ENCODE assay signal across 10 cellular contexts in the genomic region with DNA sequence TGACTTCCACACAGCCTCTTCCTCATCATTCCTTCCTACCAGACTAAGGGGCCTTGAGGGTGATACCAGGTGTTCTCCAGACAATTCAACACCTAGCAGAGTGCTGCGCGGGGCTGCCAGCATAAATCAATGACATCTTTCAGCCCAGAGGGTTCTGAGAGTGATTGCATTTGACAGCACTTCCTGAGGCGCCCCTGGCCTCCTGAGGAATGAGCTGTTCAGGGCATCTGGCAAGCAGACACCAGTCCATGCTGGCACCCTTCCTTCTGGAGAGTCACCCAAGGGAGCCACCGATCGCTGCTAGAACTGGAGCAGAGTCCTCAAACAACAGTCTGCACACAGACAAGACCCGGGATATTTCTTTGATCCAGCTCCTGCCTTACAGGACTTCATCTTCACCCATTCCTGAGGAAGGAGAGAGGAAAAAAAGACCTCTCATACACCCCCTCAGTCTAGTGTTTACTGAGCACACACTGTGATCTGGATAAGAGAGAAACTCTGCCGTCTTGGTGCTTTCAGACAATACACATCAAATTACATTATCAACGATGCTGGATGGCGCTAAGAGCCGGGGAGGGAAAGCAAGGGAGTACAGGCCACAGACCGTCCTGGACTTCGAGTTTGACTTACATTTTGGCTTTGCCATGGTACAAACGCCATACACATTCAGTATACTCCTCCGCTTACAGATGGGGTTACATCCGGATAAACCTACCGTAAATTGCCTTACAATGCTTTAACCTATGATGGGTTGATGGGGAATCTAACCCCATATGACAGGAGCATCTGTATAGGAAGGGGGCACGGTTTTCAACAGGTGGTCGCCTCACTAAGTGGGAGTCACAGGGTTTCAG. TPM values are rescaled to one million over a fixed set of nuclear protein-coding genes. Genes with fewer than 3 reads are reported as not detected.
A peak's percentile ranks its signal among the peaks of the same experiment; 100 is the strongest.
DNase-seq lines count a peak whose midpoint lies in the region; ATAC-seq and TF ChIP-seq lines count a peak whose summit lies in the region.
"Had no signal": no experiment of that assay in that cellular context is flagged by ENCODE, and none has a peak within 500 bp of the region (broad histone marks: within the 10 kb centered on the region; RNA-seq: fewer than 3 reads in every experiment).

No MANE protein-coding gene starts in this region.

- peaks cover 15% of the 10 kb centered on the region for H3K4me1 ChIP-seq in PC-9 (replicated peaks; ENCODE audit: insufficient read depth)
- peaks cover 11 to 54% (median 13%) of the 10 kb centered on the region in 3 donors for H3K4me1 ChIP-seq in esophagus squamous epithelium

- no peak for TF ChIP-seq POLR2A in esophagus squamous epithelium (IDR thresholded peaks at IDR 0.05)

- 0 out of 2 replicates have a peak, but pooled peaks cover 5% of the 10 kb centered on the region for H3K79me2 ChIP-seq in PC-9 (ENCODE audit: low read depth)

- no peaks in the 10 kb centered on the region for H3K9me3 ChIP-seq in PC-9 (ENCODE audit: insufficient read depth, low read depth)
- no peaks in the 10 kb centered on the region for H3K9me3 ChIP-seq in esophagus squamous epithelium

- no peaks in the 10 kb centered on the region for H3K27me3 ChIP-seq in PC-9 (ENCODE audit: insufficient read depth, low read depth)
- H3K27me3 ChIP-seq in esophagus squamous epithelium, result peaks cover 0 to 4% (median 0%) of the 10 kb centered on the region in 4 donors
- H3K27me3 ChIP-seq: brain microvascular endothelial cell had no signal

- H3K36me3 ChIP-seq in PC-9 (ENCODE audit: low read depth) (no peaks in the 10 kb centered on the region), esophagus squamous epithelium (no peaks in the 10 kb centered on the region)
- H3K36me3 ChIP-seq: brain microvascular endothelial cell had no signal

- no peaks in the 10 kb centered on the region for H3F3A ChIP-seq in PC-9 (ENCODE audit: insufficient read depth, low read depth)

- no peaks in the 10 kb centered on the region for H3K9me2 ChIP-seq in PC-9 (ENCODE audit: insufficient read depth)

- DNase-seq in NCI-H1436 (lab: John Stamatoyannopoulos, UW) (peak; percentile 53), NCI-H1436 treated with DMSO at 0.1 percent for 48 hours (lab: John Stamatoyannopoulos, UW) (no peak), PC-9 (no peak), esophagus squamous epithelium (lab: John Stamatoyannopoulos, UW) (no peak), retina (peak; percentile 47), NCI-H2029 treated with DMSO at 0.1 percent for 48 hours (lab: John Stamatoyannopoulos, UW) (no peak), superior temporal gyrus (ENCODE audit: extremely low spot score) (no peak)
- DNase-seq: brain microvascular endothelial cell had no signal

- H4K20me1 ChIP-seq in PC-9 (ENCODE audit: insufficient read depth), result no peaks in the 10 kb centered on the region

- POLR2A ChIA-PET in PC-9 (lab: Charles Lee; ENCODE audit: unreplicated experiment), result interaction anchor here (0.5 kb wide), 1 partner anchor 1054 kb away, joined by 11 read pairs; no protein-coding TSS in a partner anchor

- WGBS in esophagus squamous epithelium, 2 donors, result 64 to 71% methylated on average over 11 to 13 of the region's 18 CpGs

- TF ChIP-seq CTCF in PC-9 (conservative IDR thresholded peaks at IDR 0.05) (no peak), esophagus squamous epithelium (IDR thresholded peaks at IDR 0.05) (no peak)

- no peak overlapping the region for H2AFZ ChIP-seq in PC-9

- H3K4me2 ChIP-seq in PC-9, result peak overlapping the region; percentile 83

- CTCF ChIA-PET in PC-9 (lab: Charles Lee), result interaction anchor here (0.6 kb wide), 1 partner anchor 128 kb away, joined by 3 read pairs; no protein-coding TSS in a partner anchor

- H3K27ac ChIP-seq in PC-9 (no peak overlapping the region), esophagus squamous epithelium (no peak overlapping the region)

- no TSS peak for BruUV-seq in PC-9 (replicated peaks; lab: Mats Ljungman, UMichigan)

- intact Hi-C loops in PC-9 (cut with micrococcal nuclease; ENCODE audit: unreplicated experiment), result no loop called here
- intact Hi-C loops in esophagus squamous epithelium (cut with DNase I), result no loop called here

- ATAC-seq in HG03571 (IDR thresholded peaks at IDR 0.05; ENCODE audit: unreplicated experiment), result no peak

- peak overlapping the region; percentile 69 for H3K4me3 ChIP-seq in PC-9
- H3K4me3 ChIP-seq in esophagus squamous epithelium, result peak overlapping the region in 3 of 4 donors; percentile 69 to 79 (median 73)

RNA-seq across cellular contexts. Expression of gene NPTX1, which starts 23.1 kb away (rescaled TPM):
- total RNA-seq in PC-9 (2021) (6.1 and 6.9 TPM in 2 replicates), esophagus squamous epithelium (under 1 TPM in 2 of 4 donors, not detected in 2; under 0.01 to 0.15 TPM)
- total RNA-seq: right cardiac atrium had no signal

RNA-seq across cellular contexts. Expression of gene ENDOV, which starts 38.4 kb away (rescaled TPM):
- total RNA-seq in PC-9 (2021), result 50.3 and 84.8 TPM in 2 replicates
- total RNA-seq in esophagus squamous epithelium, result 10 to 100 TPM in 3 of 4 donors, 1 to 10 TPM in 1; 7.4 to 16.0 (median 14.5) TPM

Comparison
In these comparisons a context has a peak if more than half of its experiments do, and no peak if none do; other contexts are left out.
1. DNase-seq: peak in NCI-H1436 (single experiment) and retina (single experiment); none in NCI-H1436 treated with DMSO at 0.1 percent for 48 hours (single experiment), PC-9 (0 of 2), esophagus squamous epithelium (single experiment), NCI-H2029 treated with DMSO at 0.1 percent for 48 hours (single experiment) and superior temporal gyrus (single experiment).